ENCODE assay signal across 25 cellular contexts in genomic region chr2:20362701-20363435, GRCh38.
"Had no signal": no experiment of that assay in that cellular context is flagged by ENCODE, and none has a peak within 500 bp of the region (broad histone marks: within the 10 kb centered on the region; RNA-seq: fewer than 3 reads in every experiment).

No MANE protein-coding gene starts in this region.

- H3K27me3 Mint-ChIP-seq: progenitor cell of endocrine pancreas had no signal

- H3K27me3 ChIP-seq: dorsolateral prefrontal cortex, esophagus squamous epithelium, hepatocyte, neural progenitor cell, pancreas, stomach, transverse colon had no signal

- H3K4me3 Mint-ChIP-seq: mesothelial cell of epicardium; natural killer cell treated with Interleukin-12 subunit alpha and Interleukin-12 subunit beta and Interleukin-15 and Interleukin-18, amount 100 ng/mL, for 72 hours; neural progenitor cell had no signal

- H3K4me1 Mint-ChIP-seq: mesothelial cell of epicardium had no signal

- H3K4me3 ChIP-seq: coronary artery, dorsolateral prefrontal cortex, esophagus squamous epithelium, hepatocyte, neural progenitor cell, pancreas, stomach, thoracic aorta, transverse colon had no signal

- ATAC-seq: left lobe of liver; natural killer cell treated with Interleukin-12 subunit alpha and Interleukin-12 subunit beta and Interleukin-15 and Interleukin-18, amount 100 ng/mL, for 72 hours; pancreas; right cardiac atrium had no signal

- H3K9me3 Mint-ChIP-seq: natural killer cell treated with Interleukin-12 subunit alpha and Interleukin-12 subunit beta and Interleukin-15 and Interleukin-18, amount 100 ng/mL, for 72 hours had no signal

- H3K36me3 Mint-ChIP-seq: mesothelial cell of epicardium, neural progenitor cell had no signal

- H3K27ac ChIP-seq: coronary artery, dorsolateral prefrontal cortex, esophagus squamous epithelium, hepatocyte, neural progenitor cell, pancreas, stomach, thoracic aorta, transverse colon had no signal

- H3K4me1 ChIP-seq: neural progenitor cell, pancreas, transverse colon had no signal

- H3K27ac Mint-ChIP-seq: mesothelial cell of epicardium, neural progenitor cell, progenitor cell of endocrine pancreas had no signal

- FAIRE-seq: endometrium, pancreas, small intestine, urothelium cell line had no signal

- DNase-seq: dorsolateral prefrontal cortex; effector memory CD4-positive, alpha-beta T cell; esophagus squamous epithelium; foreskin fibroblast; head of caudate nucleus; kidney glomerular epithelial cell; nucleus accumbens; pancreas; right cardiac atrium; small intestine; stimulated activated CD4-positive, alpha-beta T cell treated with anti-CD3 and anti-CD28 coated beads, Interleukin-12 subunit alpha, Interleukin-12 subunit beta, amount 100 ng/mL, for 4 hours; stimulated activated naive CD4-positive, alpha-beta T cell; stomach; substantia nigra; transverse colon had no signal

- H3K36me3 ChIP-seq: esophagus squamous epithelium, neural progenitor cell, pancreas, stomach, thoracic aorta, transverse colon had no signal
